ENCODE assay signal across 6 cellular contexts in genomic region chr19:35775046-35775297, GRCh38. TPM values are rescaled to one million over a fixed set of nuclear protein-coding genes. Genes with fewer than 3 reads are reported as not detected.
DNase-seq lines count a peak whose midpoint lies in the region; ATAC-seq and TF ChIP-seq lines count a peak whose summit lies in the region.

No MANE protein-coding gene starts in this region.

- H3K4ac ChIP-seq in IMR-90 (ENCODE audit: low read depth, low read length), result no peak overlapping the region

- H2BK20ac ChIP-seq in IMR-90 (ENCODE audit: low read depth, low read length), result no peak overlapping the region

- no peak for TF ChIP-seq RAD21 in IMR-90 (IDR thresholded peaks at IDR 0.05; ENCODE audit: low read length)

- H3K4me2 ChIP-seq in IMR-90 (ENCODE audit: low read depth, low read length), result peak overlapping the region; percentile 73

- no peak overlapping the region for H2BK120ac ChIP-seq in IMR-90 (ENCODE audit: low read depth, low read length)

- H2AFZ ChIP-seq in IMR-90 (replicated peaks; ENCODE audit: low read length, poor library complexity), result peak overlapping the region; percentile 99

- H2BK15ac ChIP-seq in IMR-90 (ENCODE audit: low read depth, low read length), result no peak overlapping the region

- H2BK5ac ChIP-seq in IMR-90 (ENCODE audit: low read depth, low read length, poor library complexity, severe bottlenecking), result no peak overlapping the region

- H3K36me3 ChIP-seq in IMR-90 (ENCODE audit: control insufficient read depth, insufficient read depth, low read length), result 0 out of 2 replicates have a peak, but pooled peaks cover 2% of the 10 kb centered on the region
- H3K36me3 ChIP-seq in ectodermal cell (ENCODE audit: control insufficient read depth, insufficient read depth, low read length), result no peaks in the 10 kb centered on the region
- H3K36me3 ChIP-seq in psoas muscle (ENCODE audit: insufficient read depth in 1 of 2, low read depth in 1 of 2), result peaks cover 0 to 15% of the 10 kb centered on the region in 2 donors

- CTCF ChIA-PET in IMR-90 (lab: Yijun Ruan, JAX), result no interaction called here

- no peak for ATAC-seq in IMR-90 (ENCODE audit: low read depth)
- peak; percentile 9 to 43 (median 20) for ATAC-seq in psoas muscle

- H4K20me1 ChIP-seq in IMR-90 (ENCODE audit: insufficient read depth, low read length), result no peaks in the 10 kb centered on the region

- no peak for TF ChIP-seq POLR2A in IMR-90 (IDR thresholded peaks at IDR 0.05; ENCODE audit: low read depth, low read length)

- in situ Hi-C loops in IMR-90 (cut with MboI; ENCODE audit: low sequenced_read_pairs), result no loop called here

- no peak overlapping the region for H3K9ac ChIP-seq in IMR-90 (ENCODE audit: low read depth, low read length)

- POLR2A ChIA-PET in IMR-90 (lab: Charles Lee; ENCODE audit: unreplicated experiment), result no interaction called here

- no peak overlapping the region for H3K14ac ChIP-seq in IMR-90 (replicated peaks; ENCODE audit: low read depth, low read length)

- dilution Hi-C loops in IMR-90 (cut with HindIII; ENCODE audit: low sequenced_read_pairs, unreplicated experiment), result no loop called here

- no TSS peak for BruUV-seq in IMR-90 (replicated peaks; lab: Mats Ljungman, UMichigan)

- H3K79me1 ChIP-seq in IMR-90 (ENCODE audit: low read depth in 1 of 2, low read length in 2 of 2), result peaks cover 7 to 18% of the 10 kb centered on the region in 2 experiments

- H3K27me3 ChIP-seq in IMR-90 (ENCODE audit: control insufficient read depth, insufficient read depth, low read length) (no peaks in the 10 kb centered on the region), ectodermal cell (ENCODE audit: control insufficient read depth, insufficient read depth, low read length, poor library complexity, severe bottlenecking) (peaks cover 14% of the 10 kb centered on the region), psoas muscle (ENCODE audit: insufficient read depth in 3 of 3, low read length in 2 of 3) (no peaks in the 10 kb centered on the region)

- intact Hi-C loops in IMR-90 (cut with micrococcal nuclease), result loop anchor here (2.0 kb wide), 1 partner anchor 16 kb away; the partner anchor contains the start of gene PROSER3
- intact Hi-C loops in psoas muscle (cut with DNase I), result no loop called here

- no peak overlapping the region for H4K91ac ChIP-seq in IMR-90 (ENCODE audit: insufficient read depth, low read depth, low read length)

- H3K18ac ChIP-seq in IMR-90 (ENCODE audit: low read depth, low read length), result no peak overlapping the region

- TF ChIP-seq CTCF in IMR-90 (conservative IDR thresholded peaks at IDR 0.05; ENCODE audit: low read depth, low read length) (no peak), psoas muscle (IDR thresholded peaks at IDR 0.05) (no peak)

- H3K56ac ChIP-seq in IMR-90 (ENCODE audit: extremely low read depth, insufficient read depth, low read length), result no peak overlapping the region

- no peak overlapping the region for H2AK5ac ChIP-seq in IMR-90 (ENCODE audit: low read depth, low read length)

- H3K9me3 ChIP-seq in IMR-90 (ENCODE audit: control insufficient read depth, insufficient read depth, low read length) (no peaks in the 10 kb centered on the region), ectodermal cell (ENCODE audit: control insufficient read depth, low read length) (no peaks in the 10 kb centered on the region), psoas muscle (no peaks in the 10 kb centered on the region)

- H4K5ac ChIP-seq in IMR-90 (ENCODE audit: low read depth, low read length), result no peak overlapping the region

- H3K27ac ChIP-seq in IMR-90 (ENCODE audit: insufficient read depth, low read length) (no peak overlapping the region), ectodermal cell (ENCODE audit: insufficient read depth, low read depth, low read length, poor library complexity, severe bottlenecking) (no peak overlapping the region), psoas muscle (no peak overlapping the region)

- H3K4me3 ChIP-seq in IMR-90 (ENCODE audit: insufficient read depth, low read depth, low read length) (no peak overlapping the region), ectodermal cell (ENCODE audit: insufficient read depth, low read depth, low read length) (peak overlapping the region; percentile 8), psoas muscle (peak overlapping the region; percentile 95)

- H2AK9ac ChIP-seq in IMR-90 (replicated peaks; ENCODE audit: low read depth, low read length, poor library complexity), result peak overlapping the region; percentile 25

- 29% methylated on average over 5 of the region's 9 CpGs; no CpG with 5 or more reads in 1 of the 2 experiments for WGBS in IMR-90 (ENCODE audit: extremely low coverage in 2 of 2, insufficient read length in 1 of 2), 2 experiments
- WGBS in ectodermal cell, 2 experiments, result 30 to 34% methylated on average over 9 of the region's 9 CpGs
- WGBS in psoas muscle, 3 donors, result 7 to 34% (median 21%) methylated on average over 9 of the region's 9 CpGs

- no peak overlapping the region for H3K23ac ChIP-seq in IMR-90 (ENCODE audit: low read depth, low read length)

- DNase-seq in IMR-90 (no peak), psoas muscle (no peak), T-helper 9 cell (no peak), inferior parietal cortex (ENCODE audit: extremely low spot score) (no peak), NCI-H82 (lab: John Stamatoyannopoulos, UW) (no peak)

- H3K4me1 ChIP-seq in IMR-90 (ENCODE audit: control insufficient read depth, insufficient read depth, low read length) (peaks cover 6% of the 10 kb centered on the region), ectodermal cell (ENCODE audit: control insufficient read depth, insufficient read depth, low read length) (peaks cover 26% of the 10 kb centered on the region), psoas muscle (peaks cover 7% of the 10 kb centered on the region)

- peaks cover 6% of the 10 kb centered on the region; the same call in 1 of the 2 replicates for H3K9me1 ChIP-seq in IMR-90 (ENCODE audit: insufficient read depth, low read length)

- no peak overlapping the region for H4K8ac ChIP-seq in IMR-90 (ENCODE audit: low read depth in 2 of 2, low read length in 2 of 2)

TF ChIP-seq in IMR-90, 13 proteins besides CTCF, POLR2A, EP300 and RAD21 (continues in another document):
- TF ChIP-seq CEBPB (IDR thresholded peaks at IDR 0.05; ENCODE audit: low read depth, low read length) (no peak), NFE2L2 (IDR thresholded peaks at IDR 0.05; ENCODE audit: low read depth, low read length) (no peak), BHLHE40 (IDR thresholded peaks at IDR 0.05; ENCODE audit: low read depth, low read length) (no peak)

RNA-seq across cellular contexts. Expression of gene ARHGAP33, which starts 0.4 kb away (rescaled TPM):
- total RNA-seq in IMR-90 (2012; rRNA removed) (0.28 and 0.72 TPM in 2 replicates), psoas muscle (1 to 10 TPM in 3 of 4 donors, under 1 TPM in 1; 0.68 to 4.0 (median 2.2) TPM)
- polyA plus RNA-seq in IMR-90 (2012; rRNA removed) (11.9 and 16.3 TPM in 2 replicates), psoas muscle (1 to 10 TPM in 2 of 3 donors, under 1 TPM in 1; 0.96 to 1.4 (median 1.3) TPM)
- 2.3 and 4.9 TPM in 2 replicates for polyA plus RNA-seq in IMR-90 (2012; cell fraction: cytosol; rRNA removed)
- polyA plus RNA-seq in IMR-90 (2012; cell fraction: nucleus; rRNA removed; ENCODE audit: low replicate concordance), result 55.1 and 186 TPM in 2 replicates
- 28.4 TPM for polyA plus RNA-seq in ectodermal cell (2013, experiment 1 of 4)
- 29.3 TPM for polyA plus RNA-seq in ectodermal cell (2013, experiment 2 of 4)
- 29.3 TPM for polyA plus RNA-seq in ectodermal cell (2013, experiment 3 of 4)
- 31.0 TPM for polyA plus RNA-seq in ectodermal cell (2013, experiment 4 of 4)

RNA-seq across cellular contexts. Expression of gene PROSER3, which starts 17.0 kb away (rescaled TPM):
- total RNA-seq in IMR-90 (2012; rRNA removed) (3.3 and 5.4 TPM in 2 replicates), psoas muscle (10 to 100 TPM in 1 of 4 donors, 1 to 10 TPM in 3; 4.2 to 16.2 (median 9.0) TPM)
- polyA plus RNA-seq in IMR-90 (2012; rRNA removed) (17.9 and 21.8 TPM in 2 replicates), psoas muscle (10 to 100 TPM in 1 of 3 donors, 1 to 10 TPM in 2; 4.6 to 14.2 (median 5.3) TPM)
- 8.2 and 11.7 TPM in 2 replicates for polyA plus RNA-seq in IMR-90 (2012; cell fraction: cytosol; rRNA removed)
- 49.4 and 79.7 TPM in 2 replicates for polyA plus RNA-seq in IMR-90 (2012; cell fraction: nucleus; rRNA removed; ENCODE audit: low replicate concordance)
- 38.6 TPM for polyA plus RNA-seq in ectodermal cell (2013, experiment 1 of 4)
- 30.1 TPM for polyA plus RNA-seq in ectodermal cell (2013, experiment 2 of 4)
- 25.9 TPM for polyA plus RNA-seq in ectodermal cell (2013, experiment 3 of 4)
- 27.7 TPM for polyA plus RNA-seq in ectodermal cell (2013, experiment 4 of 4)

RNA-seq across cellular contexts. Expression of gene HSPB6, which starts 18.1 kb away (rescaled TPM):
- 5.7 and 6.9 TPM in 2 replicates for total RNA-seq in IMR-90 (2012; rRNA removed)
- polyA plus RNA-seq in IMR-90 (2012; rRNA removed), result 188 and 206 TPM in 2 replicates
- 289 and 477 TPM in 2 replicates for polyA plus RNA-seq in IMR-90 (2012; cell fraction: cytosol; rRNA removed)
- 108 and 164 TPM in 2 replicates for polyA plus RNA-seq in IMR-90 (2012; cell fraction: nucleus; rRNA removed; ENCODE audit: low replicate concordance)
- 0.28 TPM for polyA plus RNA-seq in ectodermal cell (2013, experiment 1 of 4)
- polyA plus RNA-seq in ectodermal cell (2013, experiment 2 of 4), result 0.52 TPM
- polyA plus RNA-seq in ectodermal cell (2013, experiment 3 of 4), result 0.37 TPM
- polyA plus RNA-seq in ectodermal cell (2013, experiment 4 of 4), result 0.77 TPM
- 1,000 to 10,000 TPM in 1 of 4 donors, 100 to 1,000 TPM in 3; 656 to 1,308 (median 674) TPM for total RNA-seq in psoas muscle
- polyA plus RNA-seq in psoas muscle, result 100 to 1,000 TPM; 303 to 719 (median 476) TPM

RNA-seq across cellular contexts. Expression of gene LIN37, which starts 26.6 kb away (rescaled TPM):
- 12.7 and 12.8 TPM in 2 replicates for total RNA-seq in IMR-90 (2012; rRNA removed)
- 17.2 and 23.1 TPM in 2 replicates for polyA plus RNA-seq in IMR-90 (2012; rRNA removed)
- 23.5 and 32.0 TPM in 2 replicates for polyA plus RNA-seq in IMR-90 (2012; cell fraction: cytosol; rRNA removed)
- polyA plus RNA-seq in IMR-90 (2012; cell fraction: nucleus; rRNA removed; ENCODE audit: low replicate concordance), result 62.1 and 105 TPM in 2 replicates
- 6.5 TPM for polyA plus RNA-seq in ectodermal cell (2013, experiment 1 of 4)
- 9.1 TPM for polyA plus RNA-seq in ectodermal cell (2013, experiment 2 of 4)
- 6.9 TPM for polyA plus RNA-seq in ectodermal cell (2013, experiment 3 of 4)
- polyA plus RNA-seq in ectodermal cell (2013, experiment 4 of 4), result 10.0 TPM
- total RNA-seq in psoas muscle, result 10 to 100 TPM in 1 of 4 donors, 1 to 10 TPM in 3; 3.1 to 14.5 (median 7.9) TPM
- 10 to 100 TPM; 17.8 to 26.8 (median 23.1) TPM for polyA plus RNA-seq in psoas muscle

RNA-seq across cellular contexts. Expression of gene PSENEN, which starts 29.5 kb away (rescaled TPM):
- total RNA-seq in IMR-90 (2012; rRNA removed), result 8.6 and 9.0 TPM in 2 replicates
- polyA plus RNA-seq in IMR-90 (2012; rRNA removed), result 47.0 and 59.1 TPM in 2 replicates
- 37.3 and 47.2 TPM in 2 replicates for polyA plus RNA-seq in IMR-90 (2012; cell fraction: cytosol; rRNA removed)
- polyA plus RNA-seq in IMR-90 (2012; cell fraction: nucleus; rRNA removed; ENCODE audit: low replicate concordance), result 8.1 and 11.5 TPM in 2 replicates
- polyA plus RNA-seq in ectodermal cell (2013, experiment 1 of 4), result 60.4 TPM
- polyA plus RNA-seq in ectodermal cell (2013, experiment 2 of 4), result 61.2 TPM
- 56.4 TPM for polyA plus RNA-seq in ectodermal cell (2013, experiment 3 of 4)
- 56.6 TPM for polyA plus RNA-seq in ectodermal cell (2013, experiment 4 of 4)
- total RNA-seq in psoas muscle, result 10 to 100 TPM; 34.7 to 41.0 (median 36.7) TPM
- polyA plus RNA-seq in psoas muscle, result 100 to 1,000 TPM in 1 of 3 donors, 10 to 100 TPM in 2; 61.6 to 116 (median 67.7) TPM

Comparison
In these comparisons a context has a peak if more than half of its experiments do, and no peak if none do; other contexts are left out.
1. RNA of gene HSPB6, which starts 18.1 kb away (total RNA-seq): 656 to 1,308 TPM in psoas muscle; 5.7 to 6.9 TPM in IMR-90; every median in the first group is over 10 times any median in the second.